ENCODE assay signal across 1 cellular context in genomic region chr13:41019027-41019487, GRCh38.
TF ChIP-seq lines count a peak whose summit lies in the region.

ELF1 (minus strand) TSS chr13:41019316; CDS start chr13:40982054, 37,262 bp downstream.

TF ChIP-seq in K562, 482 proteins besides CTCF, POLR2A, EP300 and RAD21 (continued from another document and continues in another):
- no peak for TF ChIP-seq RREB1 (CRISPR knock-in tag; IDR thresholded peaks at IDR 0.05)
- TF ChIP-seq ZNF561 (CRISPR knock-in tag; conservative IDR thresholded peaks at IDR 0.05): no peak
- no peak for TF ChIP-seq ZNF41 (CRISPR knock-in tag; conservative IDR thresholded peaks at IDR 0.05)
- TF ChIP-seq ZKSCAN3 (CRISPR knock-in tag; IDR thresholded peaks at IDR 0.05): no peak
- TF ChIP-seq MCM3 (IDR thresholded peaks at IDR 0.05): no peak
- TF ChIP-seq NCOA6 (IDR thresholded peaks at IDR 0.05): no peak
- TF ChIP-seq GABPB1 (CRISPR knock-in tag; IDR thresholded peaks at IDR 0.05): no peak
- TF ChIP-seq RFX7 (CRISPR knock-in tag; IDR thresholded peaks at IDR 0.05): no peak
- no peak for TF ChIP-seq CBFA2T2 (conservative IDR thresholded peaks at IDR 0.05)
- TF ChIP-seq ZNF354B (CRISPR knock-in tag; IDR thresholded peaks at IDR 0.05): no peak; the same call in 1 of the 2 replicates
- peak; percentile 35; the same call in 1 of the 2 replicates for TF ChIP-seq RAD51 (IDR thresholded peaks at IDR 0.05; ENCODE audit: borderline replicate concordance, low read depth)
- TF ChIP-seq ZNF717 (CRISPR knock-in tag; IDR thresholded peaks at IDR 0.05): no peak
- no peak for TF ChIP-seq YBX1 (IDR thresholded peaks at IDR 0.05)
- TF ChIP-seq MLLT1 (IDR thresholded peaks at IDR 0.05): peak; percentile 53 to 83; a peak in 3 of 4 replicates
- no peak for TF ChIP-seq NRF1 (conservative IDR thresholded peaks at IDR 0.05 in 1 of 2, IDR thresholded peaks at IDR 0.05 in 1 of 2)
- no peak; the same call in 1 of the 2 replicates for TF ChIP-seq RNF2 (IDR thresholded peaks at IDR 0.05)
- TF ChIP-seq BMI1 (IDR thresholded peaks at IDR 0.05; ENCODE audit: low read length): no peak
- no peak for TF ChIP-seq CBX3 (IDR thresholded peaks at IDR 0.05; ENCODE audit: borderline replicate concordance in 1 of 2, low read length in 2 of 2)
- TF ChIP-seq CBFB (CRISPR knock-in tag; IDR thresholded peaks at IDR 0.05): no peak
- no peak for TF ChIP-seq DIDO1 (tag; IDR thresholded peaks at IDR 0.05; ENCODE audit: low read depth)
- no peak for TF ChIP-seq ZC3H11A (IDR thresholded peaks at IDR 0.05; ENCODE audit: low read depth, low read length)
- TF ChIP-seq RBM22 (IDR thresholded peaks at IDR 0.05; ENCODE audit: low read depth, low read length, poor library complexity, severe bottlenecking): no peak
- no peak for TF ChIP-seq SIN3B (IDR thresholded peaks at IDR 0.05; ENCODE audit: low read depth)
- TF ChIP-seq SAFB (IDR thresholded peaks at IDR 0.05; ENCODE audit: borderline replicate concordance, low read depth, low read length): no peak
- no peak for TF ChIP-seq CHCHD3 (CRISPR knock-in tag; IDR thresholded peaks at IDR 0.05)
- 0 out of 2 replicates have a peak, but pooled peaks have one; percentile 36 for TF ChIP-seq SMAD3 (CRISPR knock-in tag; conservative IDR thresholded peaks at IDR 0.05)
- TF ChIP-seq MAFK (IDR thresholded peaks at IDR 0.05; ENCODE audit: low read length): no peak
- TF ChIP-seq RCOR1 (IDR thresholded peaks at IDR 0.05; ENCODE audit: borderline replicate concordance in 1 of 2, low read depth in 2 of 2, low read length in 2 of 2): no peak; a peak in 1 of 4 replicates
- no peak for TF ChIP-seq CGGBP1 (CRISPR knock-in tag; IDR thresholded peaks at IDR 0.05)
- TF ChIP-seq JUNB (CRISPR knock-in tag; conservative IDR thresholded peaks at IDR 0.05): peak; percentile 60; the same call in 1 of the 2 replicates
- TF ChIP-seq MNT (conservative IDR thresholded peaks at IDR 0.05): peak; percentile 48 to 60
- no peak for TF ChIP-seq SRSF1 (IDR thresholded peaks at IDR 0.05; ENCODE audit: low read depth, low read length)
- TF ChIP-seq ZFP30 (CRISPR knock-in tag; IDR thresholded peaks at IDR 0.05; ENCODE audit: borderline replicate concordance): no peak
- TF ChIP-seq ZNF121 (CRISPR knock-in tag; conservative IDR thresholded peaks at IDR 0.05): no peak
- 0 out of 2 replicates have a peak, but pooled peaks have one; percentile 39 for TF ChIP-seq MITF (IDR thresholded peaks at IDR 0.05)
- TF ChIP-seq ZFX (CRISPR knock-in tag; IDR thresholded peaks at IDR 0.05): no peak
- TF ChIP-seq RBM39 (optimal IDR thresholded peaks at IDR 0.05; ENCODE audit: low read depth, low read length): no peak
- no peak for TF ChIP-seq RBM17 (IDR thresholded peaks at IDR 0.05; ENCODE audit: borderline replicate concordance, low read depth, low read length)
- no peak for TF ChIP-seq SLC30A9 (CRISPR knock-in tag; IDR thresholded peaks at IDR 0.05)
- no peak; the same call in 1 of the 2 replicates for TF ChIP-seq MGA (IDR thresholded peaks at IDR 0.05)
- TF ChIP-seq ATF1 (CRISPR knock-in tag; IDR thresholded peaks at IDR 0.05): no peak
- peak; percentile 45 for TF ChIP-seq ATF1 (tag; IDR thresholded peaks at IDR 0.05)
- no peak for TF ChIP-seq ZNF253 (CRISPR knock-in tag; conservative IDR thresholded peaks at IDR 0.05)
